ENCODE assay signal across 15 cellular contexts in genomic region chr19:17863520-17864182, GRCh38. TPM values are rescaled to one million over a fixed set of nuclear protein-coding genes. Genes with fewer than 3 reads are reported as not detected.
DNase-seq lines count a peak whose midpoint lies in the region; ATAC-seq and TF ChIP-seq lines count a peak whose summit lies in the region.
"Had no signal": no experiment of that assay in that cellular context is flagged by ENCODE, and none has a peak within 500 bp of the region (broad histone marks: within the 10 kb centered on the region; RNA-seq: fewer than 3 reads in every experiment).

No MANE protein-coding gene starts in this region.

- 72% methylated on average over 8 of the region's 8 CpGs for WGBS in right cardiac atrium
- 71% methylated on average over 8 of the region's 8 CpGs for WGBS in suprapubic skin

- DNase-seq in left ventricle myocardium inferior (no peak), right cardiac atrium (no peak), PC-9 (no peak), chondrocyte (ENCODE audit: low spot score) (no peak), suprapubic skin (ENCODE audit: low spot score in 2 of 2) (no peak), vagina (ENCODE audit: extremely low spot score in 2 of 2) (no peak)
- DNase-seq: CD4-positive, CD25-positive, alpha-beta regulatory T cell; KBM-7; NCI-H2171 treated with DMSO at 0.1 percent for 48 hours had no signal

- H3K9me3 ChIP-seq in left ventricle myocardium inferior (replicated peaks) (no peaks in the 10 kb centered on the region), right cardiac atrium (ENCODE audit: control insufficient read depth, low read length) (no peaks in the 10 kb centered on the region), PC-9 (ENCODE audit: insufficient read depth, low read depth) (no peaks in the 10 kb centered on the region), suprapubic skin (no peaks in the 10 kb centered on the region), vagina (no peaks in the 10 kb centered on the region)
- H3K9me3 ChIP-seq: Peyer's patch had no signal

- TF ChIP-seq CTCF in left ventricle myocardium inferior (IDR thresholded peaks at IDR 0.05; ENCODE audit: borderline replicate concordance) (no peak), PC-9 (conservative IDR thresholded peaks at IDR 0.05) (no peak), chondrocyte (IDR thresholded peaks at IDR 0.05) (no peak), suprapubic skin (IDR thresholded peaks at IDR 0.05) (no peak), vagina (IDR thresholded peaks at IDR 0.05) (no peak)

- peaks cover 69% of the 10 kb centered on the region for H3F3A ChIP-seq in PC-9 (ENCODE audit: insufficient read depth, low read depth)

- CTCF ChIA-PET in PC-9 (lab: Charles Lee) = no interaction called here

- POLR2A ChIA-PET in PC-9 (lab: Charles Lee; ENCODE audit: unreplicated experiment) = interaction anchor here (0.6 kb wide), 1 partner anchor 69 kb away, joined by 3 read pairs; the partner anchor contains the start of gene CCDC124

- H3K4me1 ChIP-seq in left ventricle myocardium inferior = peaks cover 36% of the 10 kb centered on the region
- peaks cover 5% of the 10 kb centered on the region for H3K4me1 ChIP-seq in right cardiac atrium (ENCODE audit: control insufficient read depth, insufficient read depth, low read length)
- peaks cover 42% of the 10 kb centered on the region for H3K4me1 ChIP-seq in PC-9 (replicated peaks; ENCODE audit: insufficient read depth)
- peaks cover 32% of the 10 kb centered on the region for H3K4me1 ChIP-seq in suprapubic skin
- peaks cover 17% of the 10 kb centered on the region for H3K4me1 ChIP-seq in vagina

- TF ChIP-seq EP300 in suprapubic skin (IDR thresholded peaks at IDR 0.05) = no peak

- H3K79me2 ChIP-seq in PC-9 (ENCODE audit: low read depth) = peaks cover 42% of the 10 kb centered on the region

- BruUV-seq in PC-9 (replicated peaks; lab: Mats Ljungman, UMichigan) = no TSS peak

- no peaks in the 10 kb centered on the region for H3K9me2 ChIP-seq in PC-9 (ENCODE audit: insufficient read depth)

- no peaks in the 10 kb centered on the region for H3K9me3 Mint-ChIP-seq in chondrocyte (ENCODE audit: low read depth)

- peaks cover 46% of the 10 kb centered on the region for H3K36me3 ChIP-seq in left ventricle myocardium inferior
- H3K36me3 ChIP-seq in PC-9 (ENCODE audit: low read depth) = peaks cover 42% of the 10 kb centered on the region
- peaks cover 46% of the 10 kb centered on the region for H3K36me3 ChIP-seq in suprapubic skin
- H3K36me3 ChIP-seq in vagina = peaks cover 3 to 32% of the 10 kb centered on the region in 2 donors

- H3K4me3 Mint-ChIP-seq in chondrocyte (ENCODE audit: unreplicated experiment) = no peak overlapping the region

- H3K4me3 ChIP-seq in left ventricle myocardium inferior (no peak overlapping the region), right cardiac atrium (ENCODE audit: low read length) (no peak overlapping the region), PC-9 (no peak overlapping the region), suprapubic skin (no peak overlapping the region), vagina (no peak overlapping the region)
- H3K4me3 ChIP-seq: Peyer's patch had no signal

- H4K20me1 ChIP-seq in PC-9 (ENCODE audit: insufficient read depth) = peaks cover 56% of the 10 kb centered on the region

- TF ChIP-seq POLR2A in suprapubic skin (IDR thresholded peaks at IDR 0.05) (no peak), vagina (IDR thresholded peaks at IDR 0.05) (no peak)

- peaks cover 25% of the 10 kb centered on the region for H3K4me1 Mint-ChIP-seq in chondrocyte (ENCODE audit: low read depth)

- H3K27me3 Mint-ChIP-seq in chondrocyte (ENCODE audit: low read depth) = peaks cover under 1% of the 10 kb centered on the region
- H3K27me3 Mint-ChIP-seq: CD4-positive, CD25-positive, alpha-beta regulatory T cell had no signal

- peaks cover 18% of the 10 kb centered on the region for H3K36me3 Mint-ChIP-seq in chondrocyte (ENCODE audit: low read depth)

- H2AFZ ChIP-seq in PC-9 = no peak overlapping the region

- peak overlapping the region; percentile 12 for H3K27ac Mint-ChIP-seq in chondrocyte (ENCODE audit: unreplicated experiment)

- peak overlapping the region; percentile 11; the same call in 1 of the 2 replicates for H3K4me2 ChIP-seq in PC-9

- intact Hi-C loops in left ventricle myocardium inferior (cut with micrococcal nuclease) = no loop called here
- intact Hi-C loops in right cardiac atrium (cut with DNase I) = loop anchor here in 1 of 4 donors (10.0 kb wide), 1 partner anchor 131 kb away; no protein-coding TSS in a partner anchor
- intact Hi-C loops in PC-9 (cut with micrococcal nuclease; ENCODE audit: unreplicated experiment) = no loop called here
- intact Hi-C loops in vagina (cut with DNase I) = loop anchor here (5.0 to 10.0 kb wide), 2 partner anchors 69 to 131 kb away; partner anchors contain the start of gene CCDC124

- H3K27me3 ChIP-seq in left ventricle myocardium inferior (ENCODE audit: low read depth) (no peaks in the 10 kb centered on the region), right cardiac atrium (ENCODE audit: control insufficient read depth, insufficient read depth) (no peaks in the 10 kb centered on the region), PC-9 (ENCODE audit: insufficient read depth, low read depth) (no peaks in the 10 kb centered on the region), suprapubic skin (no peaks in the 10 kb centered on the region), vagina (no peaks in the 10 kb centered on the region)
- H3K27me3 ChIP-seq: Peyer's patch had no signal

- peak overlapping the region; percentile 50 for H3K27ac ChIP-seq in left ventricle myocardium inferior (replicated peaks)
- no peak overlapping the region for H3K27ac ChIP-seq in right cardiac atrium (ENCODE audit: low read length)
- peak overlapping the region; percentile 79 for H3K27ac ChIP-seq in PC-9
- peak overlapping the region; percentile 26 for H3K27ac ChIP-seq in suprapubic skin
- no peak overlapping the region for H3K27ac ChIP-seq in vagina
- H3K27ac ChIP-seq: Peyer's patch had no signal

- ATAC-seq in right cardiac atrium (no peak), HG03571 (IDR thresholded peaks at IDR 0.05; ENCODE audit: unreplicated experiment) (no peak), HG03460 (IDR thresholded peaks at IDR 0.05; ENCODE audit: unreplicated experiment) (no peak)

RNA-seq across cellular contexts. Expression of gene RPL18A, which starts 3.9 kb away (rescaled TPM):
- 767 TPM for total RNA-seq in left ventricle myocardium inferior
- total RNA-seq in right cardiac atrium = 1,000 to 10,000 TPM in 1 of 4 donors, 100 to 1,000 TPM in 3; 850 to 1,097 (median 916) TPM
- 998 TPM for polyA plus RNA-seq in right cardiac atrium
- 1,887 and 2,038 TPM in 2 replicates for total RNA-seq in PC-9 (2021)
- total RNA-seq in chondrocyte = 1,165 to 1,501 TPM (median 1,234 TPM) in 3 replicates
- 1,000 to 10,000 TPM; 1,229 to 2,185 (median 2,114) TPM for total RNA-seq in suprapubic skin
- 1,768 TPM for total RNA-seq in vagina

RNA-seq across cellular contexts. Expression of gene SLC5A5, which starts 8.1 kb away (rescaled TPM):
- total RNA-seq in left ventricle myocardium inferior (not detected), right cardiac atrium (not detected), PC-9 (2021) (0.18 TPM in 1 of 2 replicates, not detected in the other), chondrocyte (not detected in 3 replicates), suprapubic skin (not detected), vagina (not detected)
- not detected for polyA plus RNA-seq in right cardiac atrium
- total RNA-seq: lung microvascular endothelial cell, Peyer's patch, renal cortical epithelial cell, urinary bladder had no signal
- polyA plus RNA-seq: urinary bladder had no signal

RNA-seq across cellular contexts. Expression of gene JAK3, which starts 15.9 kb away (rescaled TPM):
- total RNA-seq in left ventricle myocardium inferior = 1.7 TPM
- total RNA-seq in right cardiac atrium = 1 to 10 TPM; 1.6 to 5.3 (median 4.0) TPM
- 2.2 TPM for polyA plus RNA-seq in right cardiac atrium
- total RNA-seq in PC-9 (2021) = 13.5 and 16.2 TPM in 2 replicates
- 2.3 to 7.7 TPM (median 6.9 TPM) in 3 replicates for total RNA-seq in chondrocyte
- total RNA-seq in suprapubic skin = 1 to 10 TPM; 1.0 to 4.0 (median 1.7) TPM
- total RNA-seq in vagina = 10.8 TPM

RNA-seq across cellular contexts. Expression of gene INSL3, which starts 42.3 kb away (rescaled TPM):
- total RNA-seq in left ventricle myocardium inferior = not detected
- total RNA-seq in right cardiac atrium = not detected
- not detected for polyA plus RNA-seq in right cardiac atrium
- 3.2 and 4.0 TPM in 2 replicates for total RNA-seq in PC-9 (2021)
- not detected in 3 replicates for total RNA-seq in chondrocyte
- total RNA-seq in suprapubic skin = not detected
- not detected for total RNA-seq in vagina
- total RNA-seq: lung microvascular endothelial cell, Peyer's patch, renal cortical epithelial cell, urinary bladder had no signal

Comparison
In these comparisons a context has a peak if more than half of its experiments do, and no peak if none do; other contexts are left out.
1. H3K27ac ChIP-seq: peak in left ventricle myocardium inferior (single experiment), PC-9 (single experiment) and suprapubic skin (single experiment); none in right cardiac atrium (single experiment) and vagina (single experiment).